In the genomic region with DNA sequence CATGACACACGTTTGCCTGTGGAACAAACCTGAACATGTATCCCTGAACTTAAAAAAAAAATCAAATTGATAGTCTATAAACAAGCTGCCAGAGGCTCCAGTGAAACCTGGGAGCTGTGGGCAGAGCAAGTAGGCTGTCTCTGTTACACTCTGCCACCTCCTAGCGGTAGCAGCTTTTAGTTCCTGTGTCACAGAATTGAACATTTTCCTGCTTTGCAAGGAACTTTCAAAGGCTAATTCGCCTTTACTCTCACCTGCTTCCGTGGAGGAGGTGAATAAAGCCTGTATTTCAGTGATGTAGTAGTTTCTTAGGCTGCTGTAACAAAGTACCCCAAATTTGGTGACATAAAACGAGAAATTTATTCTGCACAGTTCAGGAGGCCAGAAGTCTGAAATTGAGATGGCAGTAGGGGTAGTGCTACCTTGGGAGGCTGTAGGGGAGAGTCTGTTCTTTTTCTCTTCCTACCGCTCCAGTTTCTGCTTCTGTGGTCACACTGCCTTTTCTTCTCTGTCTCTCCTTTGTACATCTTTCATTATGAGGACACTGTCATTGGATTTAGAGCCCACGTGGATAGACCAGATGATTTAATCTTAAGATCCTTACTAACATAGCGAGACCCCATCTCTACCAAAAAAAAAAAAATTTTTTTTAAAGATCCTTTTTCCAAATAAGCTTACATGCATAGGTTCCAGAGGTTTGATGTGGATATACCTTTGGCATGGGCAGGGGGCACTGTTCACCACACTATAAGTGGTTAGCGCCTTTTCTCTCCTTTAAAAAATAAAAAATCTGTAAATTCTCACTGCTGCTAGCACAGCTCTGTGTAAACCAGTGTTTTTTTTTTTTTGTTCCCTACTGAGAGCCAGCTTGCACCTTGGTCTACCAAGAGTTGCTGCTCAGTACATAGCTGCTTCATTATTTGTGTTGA, we compare ENCODE assay signal across 11 cellular contexts. TPM values are rescaled to one million over a fixed set of nuclear protein-coding genes. Genes with fewer than 3 reads are reported as not detected.
DNase-seq lines count a peak whose midpoint lies in the region; ATAC-seq, FAIRE-seq and TF ChIP-seq lines count a peak whose summit lies in the region.
"Had no signal": no experiment of that assay in that cellular context is flagged by ENCODE, and none has a peak within 500 bp of the region (broad histone marks: within the 10 kb centered on the region; RNA-seq: fewer than 3 reads in every experiment).

No MANE protein-coding gene starts in this region.

- no peak for FAIRE-seq in A549 (lab: Jason Lieb, UNC)

- no peaks in the 10 kb centered on the region for H3K9me3 Mint-ChIP-seq in activated T-cell treated with anti-CD3 and anti-CD28 coated beads, Interleukin-2, amount 50 U/mL, for 4 hours
- H3K9me3 Mint-ChIP-seq: activated naive CD4-positive, alpha-beta T cell treated with anti-CD3 and anti-CD28 coated beads, Interleukin-2, amount 50 U/mL, for 72 hours had no signal

- peaks cover 25% of the 10 kb centered on the region for H3K4me1 Mint-ChIP-seq in activated T-cell treated with anti-CD3 and anti-CD28 coated beads, Interleukin-2, amount 50 U/mL, for 4 hours (ENCODE audit: low read depth)

- no peaks in the 10 kb centered on the region for H3K9me3 ChIP-seq in A549
- no peaks in the 10 kb centered on the region for H3K9me3 ChIP-seq in OCI-LY3 (ENCODE audit: insufficient read depth, low read length)

- H4K20me1 ChIP-seq in OCI-LY3 (ENCODE audit: insufficient read depth, low read length) = peaks cover 40% of the 10 kb centered on the region

- no peak overlapping the region for H2AFZ ChIP-seq in OCI-LY3 (ENCODE audit: low read depth, low read length)

- peaks cover 9% of the 10 kb centered on the region; the same call in 2 of the 3 replicates for H3K4me1 ChIP-seq in A549
- peaks cover 20% of the 10 kb centered on the region for H3K4me1 ChIP-seq in OCI-LY3 (ENCODE audit: low read length)

- TF ChIP-seq POLR2A in A549 (IDR thresholded peaks at IDR 0.05; ENCODE audit: low read length) = no peak

- no peaks in the 10 kb centered on the region for H3K27me3 Mint-ChIP-seq in activated T-cell treated with anti-CD3 and anti-CD28 coated beads, Interleukin-2, amount 50 U/mL, for 4 hours (ENCODE audit: low read depth)

- H3K4me3 Mint-ChIP-seq in activated T-cell treated with anti-CD3 and anti-CD28 coated beads, Interleukin-2, amount 50 U/mL, for 4 hours = no peak overlapping the region

- H3K27ac ChIP-seq in A549 = no peak overlapping the region
- H3K27ac ChIP-seq in OCI-LY3 (ENCODE audit: low read length) = no peak overlapping the region

- H3K36me3 ChIP-seq in OCI-LY3 (replicated peaks; ENCODE audit: low read depth, low read length) = peaks cover 35% of the 10 kb centered on the region

- no peak for TF ChIP-seq EP300 in A549 (IDR thresholded peaks at IDR 0.05)

- H3K4me2 ChIP-seq in A549 (no peak overlapping the region), OCI-LY3 (ENCODE audit: low read length) (0 out of 2 replicates have a peak overlapping the region, but pooled peaks have one; percentile 23)

- peaks cover 52% of the 10 kb centered on the region for H3K36me3 Mint-ChIP-seq in activated T-cell treated with anti-CD3 and anti-CD28 coated beads, Interleukin-2, amount 50 U/mL, for 4 hours (ENCODE audit: insufficient read depth)

- ATAC-seq in A549 (peak; percentile 91 to 94), HG02870 (IDR thresholded peaks at IDR 0.05; ENCODE audit: unreplicated experiment) (no peak), HG02588 (IDR thresholded peaks at IDR 0.05; ENCODE audit: unreplicated experiment) (no peak)
- no peak for ATAC-seq in activated T-cell treated with anti-CD3 and anti-CD28 coated beads, Interleukin-2, amount 50 U/mL, for 4 hours
- ATAC-seq: activated naive CD4-positive, alpha-beta T cell treated with anti-CD3 and anti-CD28 coated beads, Interleukin-2, amount 50 U/mL, for 72 hours had no signal

- CTCF ChIA-PET in A549 (lab: Yijun Ruan, JAX) = interaction anchor here (0.6 to 6.1 kb wide), 35 partner anchors 8 to 1152 kb away, joined by 3 to 55 read pairs (median 3); partner anchors contain the start of genes NRG4, TMEM266 and UBE2Q2

- TF ChIP-seq RAD21 in A549 (conservative IDR thresholded peaks at IDR 0.05 in 1 of 2, IDR thresholded peaks at IDR 0.05 in 1 of 2) = peak; percentile 66 to 70

- H3K4me3 ChIP-seq in A549 = no peak overlapping the region
- H3K4me3 ChIP-seq in GM12865 (ENCODE audit: low read depth, low read length) = no peak overlapping the region
- no peak overlapping the region for H3K4me3 ChIP-seq in OCI-LY3 (ENCODE audit: low read length)
- no peak overlapping the region for H3K4me3 ChIP-seq in fibroblast of the aortic adventitia (ENCODE audit: low read depth, low read length)
- H3K4me3 ChIP-seq: lung had no signal

- WGBS in A549 (ENCODE audit: missing lambda C conversion rate) = 53% methylated on average over 9 of the region's 9 CpGs

- no peak overlapping the region for H3K9ac ChIP-seq in OCI-LY3 (ENCODE audit: low read length)

- intact Hi-C loops in posterior cingulate gyrus (cut with DNase I) = no loop called here

- POLR2A ChIA-PET in A549 (lab: Yijun Ruan, JAX) = interaction anchor here (1.5 kb wide), 1 partner anchor 131 kb away, joined by 5 read pairs; the partner anchor contains the start of gene TMEM266

- DNase-seq in A549 (ENCODE audit: low read depth in 1 of 2, low spot score in 1 of 2) = peak; percentile 38 to 75
- DNase-seq in GM12865 (ENCODE audit: low read depth) = peak; percentile 39
- peak; percentile 19 for DNase-seq in fibroblast of the aortic adventitia (ENCODE audit: low read depth)
- no peak for DNase-seq in activated T-cell treated with anti-CD3 and anti-CD28 coated beads, Interleukin-2, amount 50 U/mL, for 4 hours
- DNase-seq in posterior cingulate gyrus = no peak
- DNase-seq: GDM1 had no signal

- H3K79me2 ChIP-seq in OCI-LY3 (ENCODE audit: low read length) = 0 out of 2 replicates have a peak, but pooled peaks cover 6% of the 10 kb centered on the region

- TF ChIP-seq CTCF in A549 (IDR thresholded peaks at IDR 0.05) = peak; percentile 64
- TF ChIP-seq CTCF in GM12865 (IDR thresholded peaks at IDR 0.05; ENCODE audit: insufficient read depth, low read depth, low read length, missing control alignments) = peak; percentile 48
- peak; percentile 83 for TF ChIP-seq CTCF in OCI-LY3 (IDR thresholded peaks at IDR 0.05; ENCODE audit: low read depth, low read length)
- peak; percentile 40 for TF ChIP-seq CTCF in fibroblast of the aortic adventitia (IDR thresholded peaks at IDR 0.05; ENCODE audit: insufficient read depth, low read length)

- no peaks in the 10 kb centered on the region for H3K27me3 ChIP-seq in OCI-LY3 (ENCODE audit: low read depth, low read length)

TF ChIP-seq in A549, 52 proteins besides CTCF, POLR2A, EP300 and RAD21:
- TF ChIP-seq CEBPB (IDR thresholded peaks at IDR 0.05) (no peak), HOXB13 (CRISPR knock-in tag; IDR thresholded peaks at IDR 0.05; ENCODE audit: low read depth) (no peak), SMC3 (IDR thresholded peaks at IDR 0.05) (peak; percentile 46), HOXB5 (CRISPR knock-in tag; IDR thresholded peaks at IDR 0.05) (no peak), KDM1A (IDR thresholded peaks at IDR 0.05; ENCODE audit: low read depth) (no peak), CBX8 (IDR thresholded peaks at IDR 0.05) (no peak)
TF ChIP-seq in A549: peak in this region for 1.

RNA-seq across cellular contexts. Expression of gene FBXO22, which starts 25.3 kb away (rescaled TPM):
- polyA plus RNA-seq in A549 (2011; rRNA removed) (123 and 133 TPM in 2 replicates), A549 (2017; fragmentation: RNase III; extraction: RNeasy Plus Mini Kit Qiagen cat#74134 plus additional on column Dnase treatment) (74.6 to 76.2 TPM (median 75.1 TPM) in 3 replicates)
- 53.2 and 59.2 TPM in 2 replicates for polyA plus RNA-seq in A549 (2012; cell fraction: cytosol; rRNA removed)
- polyA plus RNA-seq in A549 (2012; cell fraction: nucleus; rRNA removed) = 30.1 and 32.7 TPM in 2 replicates
- 81.7 and 82.0 TPM in 2 replicates for polyA minus RNA-seq in A549 (2011; rRNA and poly(A)+ RNA removed)
- total RNA-seq in fibroblast of the aortic adventitia (ENCODE audit: low replicate concordance) = 23.8 and 32.7 TPM in 2 replicates
- total RNA-seq in activated T-cell treated with anti-CD3 and anti-CD28 coated beads, Interleukin-2, amount 50 U/mL, for 4 hours = 10 to 100 TPM; 30.1 to 36.2 (median 35.7) TPM

Comparison
In these comparisons a context has a peak if more than half of its experiments do, and no peak if none do; other contexts are left out.
1. ATAC-seq: peak in A549 (2 of 2); none in HG02870 (single experiment), HG02588 (single experiment) and activated T-cell treated with anti-CD3 and anti-CD28 coated beads, Interleukin-2, amount 50 U/mL, for 4 hours (0 of 2).
2. DNase-seq: peak in A549 (2 of 2), GM12865 (single experiment) and fibroblast of the aortic adventitia (single experiment); none in activated T-cell treated with anti-CD3 and anti-CD28 coated beads, Interleukin-2, amount 50 U/mL, for 4 hours (single experiment) and posterior cingulate gyrus (0 of 10).
3. Peak in every context shown above with its lines, with median percentiles within 50 percentile points of each other: CTCF ChIP-seq.